Comparison of ENCODE assay signal across 9 cellular contexts in genomic region chr6:113447088-113447831, GRCh38.
DNase-seq lines count a peak whose midpoint lies in the region; TF ChIP-seq lines count a peak whose summit lies in the region.
"Had no signal": no experiment of that assay in that cellular context is flagged by ENCODE, and none has a peak within 500 bp of the region (broad histone marks: within the 10 kb centered on the region; RNA-seq: fewer than 3 reads in every experiment).

No MANE protein-coding gene starts in this region.

- H3K4me3 ChIP-seq in epithelial cell of esophagus (ENCODE audit: low read length) = no peak overlapping the region

- DNase-seq in GM04503 (ENCODE audit: low read depth) (peak; percentile 89), OCI-M1 (lab: John Stamatoyannopoulos, UW) (peak; percentile 51), epithelial cell of esophagus (ENCODE audit: low read depth) (peak; percentile 91), renal cortical epithelial cell (ENCODE audit: low read depth) (peak; percentile 96), superior temporal gyrus (ENCODE audit: extremely low spot score) (no peak), activated T-cell treated with anti-CD3 and anti-CD28 coated beads for 4 hours (no peak), inferior parietal cortex (ENCODE audit: extremely low spot score) (no peak), NCI-H1694 treated with DMSO at 0.1 percent for 48 hours (lab: John Stamatoyannopoulos, UW) (no peak)
- DNase-seq: naive thymus-derived CD8-positive, alpha-beta T cell had no signal

- no peak for TF ChIP-seq CTCF in epithelial cell of esophagus (IDR thresholded peaks at IDR 0.05; ENCODE audit: insufficient read depth, low read depth, low read length, missing control alignments)

Comparison
In these comparisons a context has a peak if more than half of its experiments do, and no peak if none do; other contexts are left out.
1. DNase-seq: peak in GM04503 (single experiment), OCI-M1 (single experiment), epithelial cell of esophagus (single experiment) and renal cortical epithelial cell (single experiment); none in superior temporal gyrus (single experiment), activated T-cell treated with anti-CD3 and anti-CD28 coated beads for 4 hours (single experiment), inferior parietal cortex (single experiment) and NCI-H1694 treated with DMSO at 0.1 percent for 48 hours (single experiment).